8 cellular contexts compared by ENCODE assay signal in genomic region chr14:82855912-82856381, GRCh38.
DNase-seq lines count a peak whose midpoint lies in the region; ATAC-seq and TF ChIP-seq lines count a peak whose summit lies in the region.

No MANE protein-coding gene starts in this region.

- peaks cover 0 to 23% (median 20%) of the 10 kb centered on the region in 4 donors for H3K4me1 ChIP-seq in esophagus muscularis mucosa

- no peak for ATAC-seq in HG02884 (IDR thresholded peaks at IDR 0.05; ENCODE audit: unreplicated experiment)
- no peak for ATAC-seq in GM19397 (IDR thresholded peaks at IDR 0.05; ENCODE audit: unreplicated experiment)

- no peak overlapping the region for H3K27ac ChIP-seq in esophagus muscularis mucosa (replicated peaks in 1 of 4)

- peak in 2 of 3 experiments; percentile 15 to 45 for TF ChIP-seq CTCF in esophagus muscularis mucosa (IDR thresholded peaks at IDR 0.05)

- DNase-seq in NCI-H2171 treated with DMSO at 0.1 percent for 48 hours (lab: John Stamatoyannopoulos, UW) (peak; percentile 63), NCI-H2171 (lab: John Stamatoyannopoulos, UW) (no peak), NCI-H82 treated with DMSO at 0.1 percent for 48 hours (lab: John Stamatoyannopoulos, UW; ENCODE audit: unreplicated experiment) (peak; percentile 32), esophagus muscularis mucosa (ENCODE audit: extremely low spot score) (no peak), superior temporal gyrus (ENCODE audit: extremely low spot score) (peak; percentile 67), T-helper 1 cell (no peak)

- WGBS in esophagus muscularis mucosa = 27% methylated on average over 3 of the region's 3 CpGs

- no peaks in the 10 kb centered on the region for H3K36me3 ChIP-seq in esophagus muscularis mucosa

- no peaks in the 10 kb centered on the region for H3K27me3 ChIP-seq in esophagus muscularis mucosa

- H3K9me3 ChIP-seq in esophagus muscularis mucosa = no peaks in the 10 kb centered on the region

- no peak for TF ChIP-seq EP300 in esophagus muscularis mucosa (IDR thresholded peaks at IDR 0.05)

- intact Hi-C loops in esophagus muscularis mucosa (cut with DNase I) = no loop called here

- no peak for TF ChIP-seq POLR2A in esophagus muscularis mucosa (IDR thresholded peaks at IDR 0.05; ENCODE audit: low read depth)

- H3K4me3 ChIP-seq in esophagus muscularis mucosa = no peak overlapping the region

Comparison
In these comparisons a context has a peak if more than half of its experiments do, and no peak if none do; other contexts are left out.
1. DNase-seq: peak in NCI-H2171 treated with DMSO at 0.1 percent for 48 hours (single experiment), NCI-H82 treated with DMSO at 0.1 percent for 48 hours (single experiment) and superior temporal gyrus (single experiment); none in NCI-H2171 (single experiment), esophagus muscularis mucosa (single experiment) and T-helper 1 cell (0 of 5).